ENCODE assay signal across 9 cellular contexts in genomic region chr4:168942985-168943384, GRCh38.
DNase-seq lines count a peak whose midpoint lies in the region; ATAC-seq and TF ChIP-seq lines count a peak whose summit lies in the region.
"Had no signal": no experiment of that assay in that cellular context is flagged by ENCODE, and none has a peak within 500 bp of the region (broad histone marks: within the 10 kb centered on the region; RNA-seq: fewer than 3 reads in every experiment).

No MANE protein-coding gene starts in this region.

- peak in 1 of 2 experiments; percentile 16 for DNase-seq in Caco-2
- peak; percentile 29 to 34 for DNase-seq in HAP-1 (ENCODE audit: low spot score in 2 of 2)
- DNase-seq in NCI-H345 treated with DMSO at 0.1 percent for 48 hours (lab: John Stamatoyannopoulos, UW; ENCODE audit: unreplicated experiment), result no peak
- DNase-seq in DMS153 (lab: John Stamatoyannopoulos, UW), result no peak
- DNase-seq in glomerular visceral epithelial cell (ENCODE audit: extremely low spot score), result no peak
- DNase-seq: NCI-H446 treated with DMSO at 0.1 percent for 48 hours had no signal

- no peaks in the 10 kb centered on the region for H3K36me3 Mint-ChIP-seq in Caco-2 (ENCODE audit: insufficient read depth, unreplicated experiment)

- no TSS peak for BruUV-seq in Caco-2 (replicated peaks; lab: Mats Ljungman, UMichigan)

- POLR2A ChIA-PET in Caco-2 (lab: Charles Lee), result no interaction called here

- no peak overlapping the region for H3K9ac ChIP-seq in liver (ENCODE audit: low read depth in 1 of 2, low read length in 2 of 2)

- H3K9me3 Mint-ChIP-seq in Caco-2 (ENCODE audit: unreplicated experiment), result peaks cover 7% of the 10 kb centered on the region

- H3K4me3 ChIP-seq in Caco-2 (ENCODE audit: low read depth, low read length), result no peak overlapping the region
- no peak overlapping the region for H3K4me3 ChIP-seq in HAP-1
- H3K4me3 ChIP-seq in WI38 (ENCODE audit: low read depth, low read length), result no peak overlapping the region
- H3K4me3 ChIP-seq in liver (ENCODE audit: low read depth in 1 of 3, low read length in 3 of 3), result no peak overlapping the region

- TF ChIP-seq CTCF in Caco-2 (IDR thresholded peaks at IDR 0.05; ENCODE audit: insufficient read depth in 1 of 2, low read depth in 1 of 2, low read length in 1 of 2, severe bottlenecking in 1 of 2, unreplicated experiment in 1 of 2), result peak; percentile 31 to 58
- TF ChIP-seq CTCF in WI38 (IDR thresholded peaks at IDR 0.05; ENCODE audit: low read depth, low read length), result peak; percentile 61
- TF ChIP-seq CTCF in liver (IDR thresholded peaks at IDR 0.05; ENCODE audit: low read depth, low read length, missing input control), result peak; percentile 24

- no peaks in the 10 kb centered on the region for H3K4me1 Mint-ChIP-seq in Caco-2 (ENCODE audit: low read depth, unreplicated experiment)

- no peak for ATAC-seq in HG03469 (IDR thresholded peaks at IDR 0.05; ENCODE audit: unreplicated experiment)

- H3K36me3 ChIP-seq in Caco-2 (ENCODE audit: control insufficient read depth, insufficient read depth, low read length), result no peaks in the 10 kb centered on the region
- no peaks in the 10 kb centered on the region for H3K36me3 ChIP-seq in HAP-1 (replicated peaks)
- no peaks in the 10 kb centered on the region for H3K36me3 ChIP-seq in liver (ENCODE audit: control insufficient read depth in 4 of 4, insufficient read depth in 3 of 4, low read depth in 1 of 4, low read length in 3 of 4)

- no peak overlapping the region for H3K27ac ChIP-seq in liver (ENCODE audit: low read depth in 1 of 2, low read length in 2 of 2)

- no peaks in the 10 kb centered on the region for H3K27me3 Mint-ChIP-seq in Caco-2 (ENCODE audit: insufficient read depth, unreplicated experiment)

- WGBS in liver, result 82% methylated on average over 3 of the region's 3 CpGs

- intact Hi-C loops in Caco-2 (cut with micrococcal nuclease; ENCODE audit: unreplicated experiment), result no loop called here

- in situ Hi-C loops in HAP-1 (cut with MboI; ENCODE audit: low sequenced_read_pairs), result no loop called here

- no peak overlapping the region for H3K27ac Mint-ChIP-seq in Caco-2 (ENCODE audit: unreplicated experiment)

- H3K27me3 ChIP-seq in Caco-2 (replicated peaks; ENCODE audit: control insufficient read depth, insufficient read depth, low read length) (no peaks in the 10 kb centered on the region), HAP-1 (ENCODE audit: low read depth) (no peaks in the 10 kb centered on the region), liver (ENCODE audit: control insufficient read depth in 4 of 4, insufficient read depth in 4 of 4, low read length in 3 of 4) (no peaks in the 10 kb centered on the region)

- peak in 1 of 2 donors; percentile 38 for TF ChIP-seq RAD21 in liver (IDR thresholded peaks at IDR 0.05)

- H3K9me3 ChIP-seq in Caco-2 (no peaks in the 10 kb centered on the region), HAP-1 (no peaks in the 10 kb centered on the region), liver (ENCODE audit: control insufficient read depth in 4 of 4, low read length in 3 of 4) (no peaks in the 10 kb centered on the region)

- no peaks in the 10 kb centered on the region for H3K4me1 ChIP-seq in Caco-2
- H3K4me1 ChIP-seq in HAP-1, result no peaks in the 10 kb centered on the region
- no peaks in the 10 kb centered on the region for H3K4me1 ChIP-seq in liver (ENCODE audit: control insufficient read depth in 4 of 4, insufficient read depth in 4 of 4, low read length in 3 of 4)

- H3K4me3 Mint-ChIP-seq in Caco-2 (ENCODE audit: unreplicated experiment), result no peak overlapping the region

- CTCF ChIA-PET in Caco-2 (lab: Charles Lee), result interaction anchor here (0.6 kb wide), 1 partner anchor 67 kb away, joined by 3 read pairs; the partner anchor contains the start of gene CBR4

TF ChIP-seq in liver, 16 proteins besides CTCF, POLR2A, EP300 and RAD21:
- TF ChIP-seq RXRA (IDR thresholded peaks at IDR 0.05) (no peak), ATF3 (IDR thresholded peaks at IDR 0.05) (no peak), FOXA1 (IDR thresholded peaks at IDR 0.05) (no peak), FOXA2 (IDR thresholded peaks at IDR 0.05) (no peak), YY1 (IDR thresholded peaks at IDR 0.05) (no peak), TAF1 (conservative IDR thresholded peaks at IDR 0.05) (no peak), NR2F2 (IDR thresholded peaks at IDR 0.05) (no peak), ZBTB33 (IDR thresholded peaks at IDR 0.05) (no peak), EGR1 (IDR thresholded peaks at IDR 0.05; ENCODE audit: low read depth in 2 of 2) (no peak), HNF4A (conservative IDR thresholded peaks at IDR 0.05) (no peak), JUND (IDR thresholded peaks at IDR 0.05) (no peak), SP1 (IDR thresholded peaks at IDR 0.05) (no peak), REST (IDR thresholded peaks at IDR 0.05) (no peak), GABPA (IDR thresholded peaks at IDR 0.05 in 1 of 2, conservative IDR thresholded peaks at IDR 0.05 in 1 of 2) (no peak), HNF4G (IDR thresholded peaks at IDR 0.05) (no peak), MAX (IDR thresholded peaks at IDR 0.05) (no peak)

Comparison
In these comparisons a context has a peak if more than half of its experiments do, and no peak if none do; other contexts are left out.
1. DNase-seq: peak in HAP-1 (2 of 2); none in NCI-H345 treated with DMSO at 0.1 percent for 48 hours (single experiment), DMS153 (single experiment) and glomerular visceral epithelial cell (single experiment).
2. Peak in every context shown above with its lines, with median percentiles within 50 percentile points of each other: CTCF ChIP-seq.